In genomic region chr15:48086162-48086561, GRCh38 we compare ENCODE assay signal across 19 cellular contexts. TPM values are rescaled to one million over a fixed set of nuclear protein-coding genes. Genes with fewer than 3 reads are reported as not detected.
DNase-seq lines count a peak whose midpoint lies in the region; ATAC-seq and TF ChIP-seq lines count a peak whose summit lies in the region.
"Had no signal": no experiment of that assay in that cellular context is flagged by ENCODE, and none has a peak within 500 bp of the region (broad histone marks: within the 10 kb centered on the region; RNA-seq: fewer than 3 reads in every experiment).

No MANE protein-coding gene starts in this region.

- intact Hi-C loops in Right ventricle myocardium superior (cut with DNase I), result no loop called here

- H3K36me3 ChIP-seq in SK-N-MC (ENCODE audit: insufficient read depth, low read length), result no peaks in the 10 kb centered on the region
- no peaks in the 10 kb centered on the region for H3K36me3 ChIP-seq in fibroblast of lung (ENCODE audit: control insufficient read depth, insufficient read depth, low read length)
- H3K36me3 ChIP-seq in skeletal muscle satellite cell (ENCODE audit: insufficient read depth, low read length), result no peaks in the 10 kb centered on the region
- H3K36me3 ChIP-seq: MG63, SJSA1 had no signal

- ATAC-seq in GM19035 (IDR thresholded peaks at IDR 0.05; ENCODE audit: unreplicated experiment) (no peak), GM18511 (IDR thresholded peaks at IDR 0.05; ENCODE audit: unreplicated experiment) (no peak), Right ventricle myocardium superior (ENCODE audit: poor library complexity) (no peak)

- H3K27ac ChIP-seq in SK-N-MC (no peak overlapping the region), fibroblast of lung (ENCODE audit: insufficient read depth, low read length) (no peak overlapping the region)
- H3K27ac ChIP-seq: SJSA1 had no signal

- DNase-seq in SHP77 (lab: John Stamatoyannopoulos, UW) (peak; percentile 6 to 7), SHP77 treated with DMSO at 0.1 percent for 48 hours (lab: John Stamatoyannopoulos, UW) (no peak), SK-N-MC (ENCODE audit: low read depth, low spot score) (no peak), fibroblast of lung (ENCODE audit: low read depth in 2 of 2) (peak in 1 of 2 donors; percentile 48), Right ventricle myocardium superior (no peak)
- DNase-seq: COR-L47, DMS79, KG1, NCI-H1092 treated with DMSO at 0.1 percent for 48 hours, NCI-H187 treated with DMSO at 0.1 percent for 48 hours, NCI-H2171, NCI-H510A had no signal

- H3K4me3 ChIP-seq in SK-N-MC, result peak overlapping the region; percentile 17; the same call in 1 of the 2 replicates
- H3K4me3 ChIP-seq in fibroblast of lung (replicated peaks in 1 of 4; ENCODE audit: control extremely low read depth in 1 of 4, insufficient read depth in 1 of 4, low read depth in 3 of 4, low read length in 4 of 4), result no peak overlapping the region
- no peak overlapping the region for H3K4me3 ChIP-seq in skeletal muscle satellite cell (ENCODE audit: low read length)
- H3K4me3 ChIP-seq: MG63, SJSA1 had no signal

- H3K9me3 ChIP-seq in SK-N-MC (ENCODE audit: low read depth, low read length), result no peaks in the 10 kb centered on the region
- H3K9me3 ChIP-seq in fibroblast of lung (ENCODE audit: control insufficient read depth, insufficient read depth, low read depth, low read length), result no peaks in the 10 kb centered on the region
- H3K9me3 ChIP-seq in skeletal muscle satellite cell (replicated peaks; ENCODE audit: low read length), result no peaks in the 10 kb centered on the region
- H3K9me3 ChIP-seq: MG63, SJSA1 had no signal

- no peaks in the 10 kb centered on the region for H3K79me2 ChIP-seq in fibroblast of lung (ENCODE audit: control insufficient read depth, insufficient read depth, low read length)

- no peaks in the 10 kb centered on the region for H3K4me1 ChIP-seq in fibroblast of lung (ENCODE audit: control insufficient read depth, extremely low read depth, insufficient read depth, low read length)
- H3K4me1 ChIP-seq in skeletal muscle satellite cell (ENCODE audit: control insufficient read depth, insufficient read depth, low read length), result peaks cover 16% of the 10 kb centered on the region
- H3K4me1 ChIP-seq: SJSA1 had no signal

- H3K27me3 ChIP-seq in fibroblast of lung (ENCODE audit: control insufficient read depth, insufficient read depth, low read length), result peaks cover 4% of the 10 kb centered on the region
- H3K27me3 ChIP-seq in skeletal muscle satellite cell (ENCODE audit: control insufficient read depth, insufficient read depth, low read length), result peaks cover 18% of the 10 kb centered on the region
- H3K27me3 ChIP-seq: SJSA1 had no signal

- no peaks in the 10 kb centered on the region for H4K20me1 ChIP-seq in fibroblast of lung (ENCODE audit: control insufficient read depth, extremely low read depth, insufficient read depth, low read length)

- no peak for TF ChIP-seq CTCF in fibroblast of lung (conservative IDR thresholded peaks at IDR 0.05 in 1 of 2, IDR thresholded peaks at IDR 0.05 in 1 of 2; ENCODE audit: low read depth in 1 of 2, low read length in 2 of 2)

- peak overlapping the region; percentile 40 for H3K4me2 ChIP-seq in fibroblast of lung (ENCODE audit: extremely low read depth, insufficient read depth, low read length)
- peak overlapping the region; percentile 48 for H3K4me2 ChIP-seq in skeletal muscle satellite cell (ENCODE audit: low read length)

- H2AFZ ChIP-seq in fibroblast of lung (ENCODE audit: low read length), result no peak overlapping the region

- no peak overlapping the region for H3K9ac ChIP-seq in SK-N-MC (ENCODE audit: insufficient read length)
- no peak overlapping the region for H3K9ac ChIP-seq in fibroblast of lung (ENCODE audit: insufficient read depth, low read length)
- H3K9ac ChIP-seq in skeletal muscle satellite cell (ENCODE audit: low read depth, low read length), result no peak overlapping the region

RNA-seq across cellular contexts. Expression of gene SLC24A5, which starts 34.6 kb away (rescaled TPM):
- not detected in 2 replicates for total RNA-seq in fibroblast of lung
- not detected in 2 replicates for polyA plus RNA-seq in fibroblast of lung
- polyA plus RNA-seq in fibroblast of lung (2012), result not detected in 2 replicates
- polyA minus RNA-seq in fibroblast of lung (ENCODE audit: low replicate concordance), result not detected in 2 replicates
- 0.25 TPM in 1 of 2 replicates, not detected in the other for total RNA-seq in skeletal muscle satellite cell (2012; rRNA removed)
- total RNA-seq in Right ventricle myocardium superior, result not detected
- total RNA-seq: H1, SJSA1 had no signal
- polyA plus RNA-seq: CD14-positive monocyte, H1 had no signal

Comparison
In these comparisons a context has a peak if more than half of its experiments do, and no peak if none do; other contexts are left out.
1. DNase-seq: peak in SHP77 (2 of 2); none in SHP77 treated with DMSO at 0.1 percent for 48 hours (single experiment), SK-N-MC (single experiment) and Right ventricle myocardium superior (single experiment).